15 cellular contexts compared by ENCODE assay signal in genomic region chr16:66304961-66305360, GRCh38.
DNase-seq lines count a peak whose midpoint lies in the region; ATAC-seq and TF ChIP-seq lines count a peak whose summit lies in the region.
"Had no signal": no experiment of that assay in that cellular context is flagged by ENCODE, and none has a peak within 500 bp of the region (broad histone marks: within the 10 kb centered on the region; RNA-seq: fewer than 3 reads in every experiment).

No MANE protein-coding gene starts in this region.

- H3K27me3 ChIP-seq in H9 (ENCODE audit: insufficient read depth, low read length), result no peaks in the 10 kb centered on the region
- H3K27me3 ChIP-seq in neuronal stem cell (ENCODE audit: control insufficient read depth in 3 of 3, insufficient read depth in 3 of 3, low read depth in 1 of 3, low read length in 3 of 3), result no peaks in the 10 kb centered on the region
- no peaks in the 10 kb centered on the region for H3K27me3 ChIP-seq in Karpas-422 (ENCODE audit: low read length)

- H3K27ac Mint-ChIP-seq in activated CD8-positive, alpha-beta memory T cell treated with anti-CD3 and anti-CD28 coated beads, Interleukin-2, amount 10 ng/mL, durations not matched to agents 7 days and 5 days, result no peak overlapping the region
- H3K27ac Mint-ChIP-seq in H9, result no peak overlapping the region
- no peak overlapping the region for H3K27ac Mint-ChIP-seq in activated CD4-positive, alpha-beta T cell treated with anti-CD3 and anti-CD28 coated beads, Interleukin-2, amount 10 ng/mL, durations not matched to agents 7 days and 5 days
- H3K27ac Mint-ChIP-seq: B cell; CD4-positive, alpha-beta T cell had no signal

- H3K14ac ChIP-seq in H9 (ENCODE audit: insufficient read depth, low read length), result no peak overlapping the region
- H3K14ac ChIP-seq in neuronal stem cell (ENCODE audit: low read length), result no peak overlapping the region

- H4K5ac ChIP-seq in H9 (ENCODE audit: insufficient read length, low read depth, low read length), result no peak overlapping the region

- H3K36me3 ChIP-seq in neuronal stem cell (replicated peaks in 1 of 2; ENCODE audit: control insufficient read depth in 2 of 2, insufficient read depth in 2 of 2, low read length in 2 of 2) (no peaks in the 10 kb centered on the region), Karpas-422 (ENCODE audit: insufficient read depth, low read length) (no peaks in the 10 kb centered on the region)

- H2BK12ac ChIP-seq in H9 (ENCODE audit: insufficient read length, low read depth, low read length) (no peak overlapping the region), neuronal stem cell (ENCODE audit: low read length) (no peak overlapping the region)

- H3K18ac ChIP-seq in H9 (ENCODE audit: insufficient read length, low read depth, low read length) (no peak overlapping the region), neuronal stem cell (ENCODE audit: low read length) (peak overlapping the region; percentile 87)

- H3K79me2 ChIP-seq in H9 (ENCODE audit: insufficient read depth, low read length) (no peaks in the 10 kb centered on the region), Karpas-422 (ENCODE audit: low read length) (no peaks in the 10 kb centered on the region)

- no peak overlapping the region for H2BK20ac ChIP-seq in H9 (ENCODE audit: low read depth, low read length, poor library complexity, severe bottlenecking)

- H2BK5ac ChIP-seq in H9 (ENCODE audit: insufficient read length, low read length) (no peak overlapping the region), neuronal stem cell (ENCODE audit: low read length) (no peak overlapping the region)

- H3K4me2 ChIP-seq in H9 (ENCODE audit: insufficient read depth, insufficient read length, low read length), result no peak overlapping the region
- H3K4me2 ChIP-seq in neuronal stem cell (ENCODE audit: insufficient read depth, low read length, poor library complexity, severe bottlenecking), result no peak overlapping the region
- H3K4me2 ChIP-seq in Karpas-422 (ENCODE audit: low read depth, low read length, poor library complexity, severe bottlenecking), result no peak overlapping the region

- H3K79me1 ChIP-seq in H9 (ENCODE audit: insufficient read depth, low read depth, low read length, poor library complexity, severe bottlenecking) (no peaks in the 10 kb centered on the region), neuronal stem cell (ENCODE audit: low read depth, low read length) (no peaks in the 10 kb centered on the region)

- no peaks in the 10 kb centered on the region for H3K9me2 ChIP-seq in Karpas-422 (replicated peaks; ENCODE audit: insufficient read depth, low read length)

- peaks cover 2% of the 10 kb centered on the region for H3K27me3 Mint-ChIP-seq in activated CD8-positive, alpha-beta memory T cell treated with anti-CD3 and anti-CD28 coated beads, Interleukin-2, amount 10 ng/mL, durations not matched to agents 7 days and 5 days
- peaks cover 33% of the 10 kb centered on the region for H3K27me3 Mint-ChIP-seq in H9 (ENCODE audit: low read depth)
- peaks cover 2% of the 10 kb centered on the region for H3K27me3 Mint-ChIP-seq in activated CD4-positive, alpha-beta T cell treated with anti-CD3 and anti-CD28 coated beads, Interleukin-2, amount 10 ng/mL, durations not matched to agents 7 days and 5 days

- H3K23me2 ChIP-seq in H9 (ENCODE audit: insufficient read length, low read depth, low read length, poor library complexity, severe bottlenecking), result no peaks in the 10 kb centered on the region

- H3K9ac ChIP-seq in H9 (ENCODE audit: extremely low read depth, insufficient read length, low read length) (no peak overlapping the region), neuronal stem cell (ENCODE audit: low read depth, low read length, poor library complexity) (peak overlapping the region; percentile 24), Karpas-422 (ENCODE audit: low read length) (no peak overlapping the region)

- H3K4me3 ChIP-seq in coronary artery, result no peak overlapping the region
- H3K4me3 ChIP-seq in neuronal stem cell (ENCODE audit: low read length in 2 of 2), result no peak overlapping the region
- H3K4me3 ChIP-seq in Karpas-422 (ENCODE audit: low read length), result no peak overlapping the region

- H2BK120ac ChIP-seq in H9 (ENCODE audit: low read depth, low read length, poor library complexity, severe bottlenecking) (no peak overlapping the region), neuronal stem cell (ENCODE audit: low read depth, low read length) (no peak overlapping the region)

- H3K4ac ChIP-seq in H9 (ENCODE audit: low read depth, low read length) (no peak overlapping the region), neuronal stem cell (ENCODE audit: low read length) (no peak overlapping the region)

- H4K8ac ChIP-seq in H9 (replicated peaks; ENCODE audit: insufficient read length, low read depth, low read length), result no peak overlapping the region
- H4K8ac ChIP-seq in neuronal stem cell (ENCODE audit: low read depth, low read length), result no peak overlapping the region

- H3K9me3 ChIP-seq in H9 (ENCODE audit: control insufficient read depth, low read depth, low read length) (no peaks in the 10 kb centered on the region), neuronal stem cell (replicated peaks in 1 of 2; ENCODE audit: control insufficient read depth in 2 of 2, insufficient read depth in 1 of 2, low read depth in 1 of 2, low read length in 2 of 2) (no peaks in the 10 kb centered on the region), Karpas-422 (ENCODE audit: low read length) (no peaks in the 10 kb centered on the region)

- H2AFZ ChIP-seq in H9 (ENCODE audit: low read length) (no peak overlapping the region), neuronal stem cell (ENCODE audit: low read length) (no peak overlapping the region), Karpas-422 (ENCODE audit: low read length) (no peak overlapping the region)

- H3K4me1 ChIP-seq in H9 (ENCODE audit: insufficient read depth, low read length) (no peaks in the 10 kb centered on the region), neuronal stem cell (ENCODE audit: control insufficient read depth in 2 of 2, insufficient read depth in 1 of 2, low read depth in 1 of 2, low read length in 2 of 2) (no peaks in the 10 kb centered on the region), Karpas-422 (ENCODE audit: low read length) (no peaks in the 10 kb centered on the region)

- H3K9me3 Mint-ChIP-seq in activated CD8-positive, alpha-beta memory T cell treated with anti-CD3 and anti-CD28 coated beads, Interleukin-2, amount 10 ng/mL, durations not matched to agents 7 days and 5 days (ENCODE audit: low read depth), result no peaks in the 10 kb centered on the region
- peaks cover 0 to 1% of the 10 kb centered on the region in 2 experiments; a peak in 1 of 5 replicates for H3K9me3 Mint-ChIP-seq in H9
- peaks cover 3% of the 10 kb centered on the region for H3K9me3 Mint-ChIP-seq in activated CD4-positive, alpha-beta T cell treated with anti-CD3 and anti-CD28 coated beads, Interleukin-2, amount 10 ng/mL, durations not matched to agents 7 days and 5 days

- peaks cover 2% of the 10 kb centered on the region for H3K4me1 Mint-ChIP-seq in activated CD8-positive, alpha-beta memory T cell treated with anti-CD3 and anti-CD28 coated beads, Interleukin-2, amount 10 ng/mL, durations not matched to agents 7 days and 5 days
- H3K4me1 Mint-ChIP-seq in H9, result peaks cover 5 to 7% of the 10 kb centered on the region in 2 experiments
- H3K4me1 Mint-ChIP-seq in activated CD4-positive, alpha-beta T cell treated with anti-CD3 and anti-CD28 coated beads, Interleukin-2, amount 10 ng/mL, durations not matched to agents 7 days and 5 days, result peaks cover 4% of the 10 kb centered on the region
- H3K4me1 Mint-ChIP-seq: B cell had no signal

- H4K91ac ChIP-seq in H9 (ENCODE audit: insufficient read length, low read depth, low read length) (no peak overlapping the region), neuronal stem cell (ENCODE audit: low read depth, low read length, poor library complexity) (no peak overlapping the region)

- no CpG with 5 or more reads among the region's 3 CpGs for WGBS in H9 (ENCODE audit: extremely low coverage, insufficient read length, low lambda C conversion rate)
- no CpG with 5 or more reads among the region's 3 CpGs for WGBS in neuronal stem cell (ENCODE audit: extremely low coverage in 2 of 2, insufficient read length in 2 of 2, insufficient replicate concordance in 1 of 2), 2 donors

- H3T11ph ChIP-seq in H9 (ENCODE audit: low read length), result no peak overlapping the region

- H2BK15ac ChIP-seq in H9 (ENCODE audit: low read depth, low read length) (no peak overlapping the region), neuronal stem cell (ENCODE audit: low read length) (no peak overlapping the region)

- H3K27ac ChIP-seq in H9 (ENCODE audit: insufficient read length, low read depth, low read length) (no peak overlapping the region), coronary artery (no peak overlapping the region), neuronal stem cell (replicated peaks; ENCODE audit: low read length) (no peak overlapping the region), Karpas-422 (ENCODE audit: low read length) (no peak overlapping the region)
- H3K27ac ChIP-seq: HL-60 had no signal

- DNase-seq in activated CD8-positive, alpha-beta memory T cell treated with anti-CD3 and anti-CD28 coated beads, Interleukin-2, amount 10 ng/mL, durations not matched to agents 7 days and 5 days, result peak; percentile 26
- DNase-seq in activated CD8-positive, alpha-beta memory T cell treated with anti-CD3 and anti-CD28 coated beads, Interleukin-2, amount 50 U/mL, for 4 hours, result no peak
- DNase-seq in H9 (peak; percentile 16), coronary artery (ENCODE audit: low spot score) (peak; percentile 8), neuronal stem cell (ENCODE audit: low spot score) (no peak), Karpas-422 (no peak), NCI-H2196 (lab: John Stamatoyannopoulos, UW; ENCODE audit: unreplicated experiment) (no peak)
- no peak for DNase-seq in activated CD4-positive, alpha-beta T cell treated with anti-CD3 and anti-CD28 coated beads, Interleukin-2, amount 10 ng/mL, durations not matched to agents 7 days and 5 days
- DNase-seq: C1 segment of cervical spinal cord; Calu3; CD4-positive, alpha-beta T cell; DMS 273 treated with DMSO at 0.1 percent for 48 hours had no signal

- POLR2A ChIA-PET in activated CD4-positive, alpha-beta T cell treated with anti-CD3 and anti-CD28 coated beads, Interleukin-2, amount 10 ng/mL, durations not matched to agents 7 days and 5 days (lab: Charles Lee), result no interaction called here

- CTCF ChIA-PET in activated CD8-positive, alpha-beta memory T cell treated with anti-CD3 and anti-CD28 coated beads, Interleukin-2, amount 10 ng/mL, durations not matched to agents 7 days and 5 days (lab: Charles Lee), result no interaction called here
- CTCF ChIA-PET in activated CD4-positive, alpha-beta T cell treated with anti-CD3 and anti-CD28 coated beads, Interleukin-2, amount 10 ng/mL, durations not matched to agents 7 days and 5 days (lab: Charles Lee), result no interaction called here

- no peak overlapping the region for H3K4me3 Mint-ChIP-seq in activated CD8-positive, alpha-beta memory T cell treated with anti-CD3 and anti-CD28 coated beads, Interleukin-2, amount 10 ng/mL, durations not matched to agents 7 days and 5 days
- no peak overlapping the region for H3K4me3 Mint-ChIP-seq in H9
- H3K4me3 Mint-ChIP-seq in activated CD4-positive, alpha-beta T cell treated with anti-CD3 and anti-CD28 coated beads, Interleukin-2, amount 10 ng/mL, durations not matched to agents 7 days and 5 days, result no peak overlapping the region
- H3K4me3 Mint-ChIP-seq: B cell; CD4-positive, alpha-beta T cell had no signal

- no peaks in the 10 kb centered on the region for H3K36me3 Mint-ChIP-seq in activated CD8-positive, alpha-beta memory T cell treated with anti-CD3 and anti-CD28 coated beads, Interleukin-2, amount 10 ng/mL, durations not matched to agents 7 days and 5 days
- H3K36me3 Mint-ChIP-seq in H9 (ENCODE audit: insufficient read depth in 1 of 3, low read depth in 3 of 3), result no peaks in the 10 kb centered on the region; a peak in 1 of 7 replicates
- H3K36me3 Mint-ChIP-seq in activated CD4-positive, alpha-beta T cell treated with anti-CD3 and anti-CD28 coated beads, Interleukin-2, amount 10 ng/mL, durations not matched to agents 7 days and 5 days (ENCODE audit: low read depth), result no peaks in the 10 kb centered on the region

- TF ChIP-seq CTCF in H9 (conservative IDR thresholded peaks at IDR 0.05) (no peak), coronary artery (IDR thresholded peaks at IDR 0.05) (no peak)

- no peak overlapping the region for H3K56ac ChIP-seq in H9 (ENCODE audit: insufficient read length, low read depth, low read length)

- H4K20me1 ChIP-seq in H9 (ENCODE audit: control insufficient read depth, insufficient read depth, insufficient read length) (no peaks in the 10 kb centered on the region), Karpas-422 (ENCODE audit: insufficient read depth, low read depth, low read length) (no peaks in the 10 kb centered on the region)

- H3K23ac ChIP-seq in H9 (ENCODE audit: insufficient read length, low read depth, low read length) (no peak overlapping the region), neuronal stem cell (ENCODE audit: low read depth, low read length, poor library complexity) (peak overlapping the region; percentile 16)

- H2AK5ac ChIP-seq in H9 (ENCODE audit: insufficient read length, low read length), result no peak overlapping the region
- H2AK5ac ChIP-seq in neuronal stem cell (ENCODE audit: low read depth, low read length), result no peak overlapping the region

- no peak for ATAC-seq in activated CD8-positive, alpha-beta memory T cell treated with anti-CD3 and anti-CD28 coated beads, Interleukin-2, amount 10 ng/mL, durations not matched to agents 7 days and 5 days
- ATAC-seq: HCT116 had no signal

Comparison
In these comparisons a context has a peak if more than half of its experiments do, and no peak if none do; other contexts are left out.
1. DNase-seq: peak in activated CD8-positive, alpha-beta memory T cell treated with anti-CD3 and anti-CD28 coated beads, Interleukin-2, amount 10 ng/mL, durations not matched to agents 7 days and 5 days (single experiment), H9 (single experiment) and coronary artery (single experiment); none in activated CD8-positive, alpha-beta memory T cell treated with anti-CD3 and anti-CD28 coated beads, Interleukin-2, amount 50 U/mL, for 4 hours (single experiment), neuronal stem cell (single experiment), Karpas-422 (single experiment), NCI-H2196 (single experiment) and activated CD4-positive, alpha-beta T cell treated with anti-CD3 and anti-CD28 coated beads, Interleukin-2, amount 10 ng/mL, durations not matched to agents 7 days and 5 days (single experiment).